In the genomic region with DNA sequence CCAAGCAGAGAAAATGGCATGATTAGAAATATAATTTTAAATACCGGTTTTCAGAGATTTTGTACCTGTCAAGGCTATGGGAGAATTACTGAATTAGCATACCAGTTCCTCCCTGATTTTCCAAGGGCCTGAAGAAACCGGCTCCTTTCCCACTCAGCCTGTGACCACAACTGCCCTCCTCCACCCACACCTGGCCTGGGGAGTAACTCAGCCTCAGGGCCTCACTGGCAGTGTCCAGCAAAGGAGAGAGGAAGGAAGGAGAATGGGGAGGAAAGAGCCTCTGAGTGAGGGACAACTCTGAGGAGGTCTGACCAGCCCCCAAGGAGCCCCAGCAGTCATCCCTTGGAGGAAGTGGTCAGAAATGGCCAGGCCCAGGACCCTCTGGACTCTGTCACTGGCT, we compare ENCODE assay signal across 12 cellular contexts.
A peak's percentile ranks its signal among the peaks of the same experiment; 100 is the strongest.
DNase-seq lines count a peak whose midpoint lies in the region; ATAC-seq and TF ChIP-seq lines count a peak whose summit lies in the region.
"Had no signal": no experiment of that assay in that cellular context is flagged by ENCODE, and none has a peak within 500 bp of the region (broad histone marks: within the 10 kb centered on the region; RNA-seq: fewer than 3 reads in every experiment).

No MANE protein-coding gene starts in this region.

- no CpG with 5 or more reads among the region's 2 CpGs for WGBS in IMR-90 (ENCODE audit: extremely low coverage in 2 of 2, insufficient read length in 1 of 2), 2 experiments
- WGBS in SK-N-SH (ENCODE audit: low lambda C conversion rate), result 89% methylated on average over 2 of the region's 2 CpGs

- POLR2A ChIA-PET in IMR-90 (lab: Charles Lee; ENCODE audit: unreplicated experiment), result no interaction called here
- POLR2A ChIA-PET in SK-N-SH (lab: Yijun Ruan, JAX), result no interaction called here

- H2BK5ac ChIP-seq in IMR-90 (ENCODE audit: low read depth, low read length, poor library complexity, severe bottlenecking), result no peak overlapping the region

- peak overlapping the region; percentile 92 for H3K4ac ChIP-seq in IMR-90 (ENCODE audit: low read depth, low read length)

- H3K9ac ChIP-seq in IMR-90 (ENCODE audit: low read depth, low read length) (no peak overlapping the region), adipocyte (ENCODE audit: low read length) (peak overlapping the region; percentile 46), SK-N-SH (no peak overlapping the region)
- H3K9ac ChIP-seq: BLaER1 had no signal

- no peak for TF ChIP-seq EP300 in SK-N-SH (IDR thresholded peaks at IDR 0.05; ENCODE audit: borderline replicate concordance in 1 of 2, low read depth in 1 of 2, low read length in 1 of 2)

- H4K20me1 ChIP-seq in IMR-90 (ENCODE audit: insufficient read depth, low read length) (no peaks in the 10 kb centered on the region), SK-N-SH (ENCODE audit: insufficient read depth) (no peaks in the 10 kb centered on the region)
- H4K20me1 ChIP-seq: BLaER1 had no signal

- ATAC-seq in IMR-90 (ENCODE audit: low read depth), result no peak

- H2AFZ ChIP-seq in IMR-90 (replicated peaks; ENCODE audit: low read length, poor library complexity) (peak overlapping the region; percentile 79), SK-N-SH (ENCODE audit: low read depth) (no peak overlapping the region)

- H3K4me3 Mint-ChIP-seq in neural crest cell, result no peak overlapping the region
- H3K4me3 Mint-ChIP-seq: CD4-positive, alpha-beta T cell had no signal

- H3K4me2 ChIP-seq in IMR-90 (ENCODE audit: low read depth, low read length) (no peak overlapping the region), SK-N-SH (no peak overlapping the region)

- peaks cover 4% of the 10 kb centered on the region for H3K9me3 Mint-ChIP-seq in neural crest cell
- H3K9me3 Mint-ChIP-seq: CD4-positive, alpha-beta T cell had no signal

- CTCF ChIA-PET in IMR-90 (lab: Yijun Ruan, JAX), result no interaction called here
- CTCF ChIA-PET in SK-N-SH (lab: Yijun Ruan, JAX), result interaction anchor here (1.0 to 2.2 kb wide), 7 partner anchors 16 to 1081 kb away, joined by 3 to 7 read pairs (median 3); no protein-coding TSS in a partner anchor

- H3K27me3 Mint-ChIP-seq in neural crest cell (ENCODE audit: low read depth), result no peaks in the 10 kb centered on the region

- H3K9me3 ChIP-seq in IMR-90 (ENCODE audit: control insufficient read depth, insufficient read depth, low read length) (peaks cover 7% of the 10 kb centered on the region; the same call in 1 of the 2 replicates), adipocyte (ENCODE audit: control insufficient read depth, low read length) (peaks cover 9% of the 10 kb centered on the region), SK-N-SH (no peaks in the 10 kb centered on the region)
- H3K9me3 ChIP-seq: BLaER1 had no signal

- H3K23ac ChIP-seq in IMR-90 (ENCODE audit: low read depth, low read length), result no peak overlapping the region; the same call in 1 of the 2 replicates

- H3K36me3 Mint-ChIP-seq in neural crest cell (ENCODE audit: low read depth), result no peaks in the 10 kb centered on the region

- peak overlapping the region; percentile 92 for H2BK120ac ChIP-seq in IMR-90 (ENCODE audit: low read depth, low read length)

- H3K27me3 ChIP-seq in IMR-90 (ENCODE audit: control insufficient read depth, insufficient read depth, low read length) (no peaks in the 10 kb centered on the region), adipocyte (replicated peaks; ENCODE audit: control insufficient read depth, insufficient read depth, low read length) (no peaks in the 10 kb centered on the region), SK-N-SH (ENCODE audit: insufficient read depth) (no peaks in the 10 kb centered on the region)
- H3K27me3 ChIP-seq: BLaER1 had no signal

- H2AK9ac ChIP-seq in IMR-90 (replicated peaks; ENCODE audit: low read depth, low read length, poor library complexity), result peak overlapping the region; percentile 86

- TF ChIP-seq CTCF in IMR-90 (conservative IDR thresholded peaks at IDR 0.05; ENCODE audit: low read depth, low read length) (no peak), neural crest cell (conservative IDR thresholded peaks at IDR 0.05) (no peak), SK-N-SH (IDR thresholded peaks at IDR 0.05) (no peak)

- H3K18ac ChIP-seq in IMR-90 (ENCODE audit: low read depth, low read length), result peak overlapping the region; percentile 81

- no peak for TF ChIP-seq POLR2A in IMR-90 (IDR thresholded peaks at IDR 0.05; ENCODE audit: low read depth, low read length)

- H3K79me2 ChIP-seq in SK-N-SH (ENCODE audit: insufficient read depth), result no peaks in the 10 kb centered on the region

- no TSS peak for BruUV-seq in IMR-90 (replicated peaks; lab: Mats Ljungman, UMichigan)

- dilution Hi-C loops in IMR-90 (cut with HindIII; ENCODE audit: low sequenced_read_pairs, unreplicated experiment), result no loop called here

- no peaks in the 10 kb centered on the region for H3K9me1 ChIP-seq in IMR-90 (ENCODE audit: insufficient read depth, low read length)

- H2BK20ac ChIP-seq in IMR-90 (ENCODE audit: low read depth, low read length), result peak overlapping the region; percentile 89

- DNase-seq in IMR-90 (no peak), adipocyte (ENCODE audit: low read depth) (no peak), neural crest cell (ENCODE audit: low read depth, low spot score) (no peak), renal cortical epithelial cell (ENCODE audit: low read depth) (peak; percentile 62), SK-N-SH (no peak), NCI-H526 (lab: John Stamatoyannopoulos, UW) (no peak), NCI-H2081 treated with DMSO at 0.1 percent for 48 hours (lab: John Stamatoyannopoulos, UW) (no peak)
- DNase-seq: NCI-H524 treated with DMSO at 0.1 percent for 48 hours; NK-92 treated with Interleukin-12 subunit alpha and Interleukin-12 subunit beta, amount 100 ng/mL, for 24 hours had no signal

- peak overlapping the region; percentile 91; the same call in 2 of the 3 replicates for H2BK15ac ChIP-seq in IMR-90 (ENCODE audit: low read depth, low read length)

- in situ Hi-C loops in IMR-90 (cut with MboI; ENCODE audit: low sequenced_read_pairs), result no loop called here

- H3K9me2 ChIP-seq in SK-N-SH, result no peaks in the 10 kb centered on the region

- peak overlapping the region; percentile 85 for H4K91ac ChIP-seq in IMR-90 (ENCODE audit: insufficient read depth, low read depth, low read length)

- intact Hi-C loops in IMR-90 (cut with micrococcal nuclease), result loop anchor here (5.0 to 10.0 kb wide), 2 partner anchors 1080 to 1277 kb away; no protein-coding TSS in a partner anchor

- H3K4me3 ChIP-seq in IMR-90 (ENCODE audit: insufficient read depth, low read depth, low read length) (no peak overlapping the region), adipocyte (ENCODE audit: low read length) (no peak overlapping the region), SK-N-SH (ENCODE audit: low read depth in 2 of 2, low read length in 1 of 2) (no peak overlapping the region)
- H3K4me3 ChIP-seq: BLaER1 had no signal

- peak overlapping the region; percentile 21 for H3K27ac Mint-ChIP-seq in neural crest cell (ENCODE audit: unreplicated experiment)
- H3K27ac Mint-ChIP-seq: CD4-positive, alpha-beta T cell had no signal

- H3K4me1 Mint-ChIP-seq in neural crest cell, result peaks cover 8% of the 10 kb centered on the region

- peaks cover 5% of the 10 kb centered on the region for H3F3A ChIP-seq in SK-N-SH (replicated peaks; ENCODE audit: insufficient read depth)

- no peak overlapping the region for H3K56ac ChIP-seq in IMR-90 (ENCODE audit: extremely low read depth, insufficient read depth, low read length)

- H3K4me1 ChIP-seq in IMR-90 (ENCODE audit: control insufficient read depth, insufficient read depth, low read length), result peaks cover 2% of the 10 kb centered on the region; the same call in 1 of the 2 replicates
- H3K4me1 ChIP-seq in adipocyte (ENCODE audit: control insufficient read depth, insufficient read depth, low read length), result peaks cover 3% of the 10 kb centered on the region
- peaks cover 0 to 2% of the 10 kb centered on the region in 2 experiments; a peak in 1 of 4 replicates for H3K4me1 ChIP-seq in SK-N-SH (ENCODE audit: control insufficient read depth in 1 of 2, insufficient read depth in 2 of 2, low read depth in 1 of 2, low read length in 1 of 2)

- peak overlapping the region; percentile 10 for H2AK5ac ChIP-seq in IMR-90 (ENCODE audit: low read depth, low read length)

- peak overlapping the region; percentile 82 for H4K5ac ChIP-seq in IMR-90 (ENCODE audit: low read depth, low read length)

- H3K36me3 ChIP-seq in IMR-90 (ENCODE audit: control insufficient read depth, insufficient read depth, low read length) (no peaks in the 10 kb centered on the region), adipocyte (ENCODE audit: control insufficient read depth, insufficient read depth, low read length, severe bottlenecking) (no peaks in the 10 kb centered on the region), SK-N-SH (replicated peaks in 1 of 2; ENCODE audit: control insufficient read depth in 1 of 2, insufficient read depth in 2 of 2, low read length in 1 of 2) (no peaks in the 10 kb centered on the region)
- H3K36me3 ChIP-seq: BLaER1 had no signal

- no peaks in the 10 kb centered on the region for H3K79me1 ChIP-seq in IMR-90 (ENCODE audit: low read depth in 1 of 2, low read length in 2 of 2)

- H3K14ac ChIP-seq in IMR-90 (replicated peaks; ENCODE audit: low read depth, low read length), result peak overlapping the region; percentile 60

- H3K27ac ChIP-seq in IMR-90 (ENCODE audit: insufficient read depth, low read length) (peak overlapping the region; percentile 29; the same call in 1 of the 2 replicates), SK-N-SH (ENCODE audit: low read depth in 2 of 2, low read length in 1 of 2) (no peak overlapping the region)
- H3K27ac ChIP-seq: BLaER1, RWPE1 had no signal

- TF ChIP-seq RAD21 in IMR-90 (IDR thresholded peaks at IDR 0.05; ENCODE audit: low read length), result no peak
- no peak for TF ChIP-seq RAD21 in SK-N-SH (IDR thresholded peaks at IDR 0.05; ENCODE audit: low read length)

- peak overlapping the region in 1 of 2 experiments; percentile 78; a peak in 3 of 4 replicates for H4K8ac ChIP-seq in IMR-90 (ENCODE audit: low read depth in 2 of 2, low read length in 2 of 2)

TF ChIP-seq in IMR-90, 13 proteins besides CTCF, POLR2A, EP300 and RAD21 (continues in another document):
- no peak for TF ChIP-seq RCOR1 (IDR thresholded peaks at IDR 0.05; ENCODE audit: insufficient replicate concordance, low read length)
- TF ChIP-seq RFX5 (IDR thresholded peaks at IDR 0.05; ENCODE audit: low read depth, low read length), result no peak
- no peak for TF ChIP-seq NFE2L2 (IDR thresholded peaks at IDR 0.05; ENCODE audit: low read depth, low read length)
- TF ChIP-seq MXI1 (IDR thresholded peaks at IDR 0.05; ENCODE audit: borderline replicate concordance, low read depth, low read length), result no peak

TF ChIP-seq in SK-N-SH, 30 proteins besides CTCF, POLR2A, EP300 and RAD21 (continues in another document):
- TF ChIP-seq ELF1 (IDR thresholded peaks at IDR 0.05), result no peak
- TF ChIP-seq POLR2AphosphoS5 (IDR thresholded peaks at IDR 0.05; ENCODE audit: low read depth, low read length), result no peak
- no peak for TF ChIP-seq TAF1 (IDR thresholded peaks at IDR 0.05; ENCODE audit: borderline replicate concordance, low read depth, low read length)
- no peak for TF ChIP-seq SMC3 (IDR thresholded peaks at IDR 0.05; ENCODE audit: low read depth, low read length)
- TF ChIP-seq RFX5 (IDR thresholded peaks at IDR 0.05; ENCODE audit: low read length), result no peak
- no peak for TF ChIP-seq NFIC (IDR thresholded peaks at IDR 0.05; ENCODE audit: borderline replicate concordance)
- no peak for TF ChIP-seq TEAD4 (IDR thresholded peaks at IDR 0.05; ENCODE audit: borderline replicate concordance, insufficient read depth)
